In genomic region chr4:37757705-37758104, GRCh38 we compare ENCODE assay signal across 17 cellular contexts.
DNase-seq lines count a peak whose midpoint lies in the region; ATAC-seq and TF ChIP-seq lines count a peak whose summit lies in the region.
"Had no signal": no experiment of that assay in that cellular context is flagged by ENCODE, and none has a peak within 500 bp of the region (broad histone marks: within the 10 kb centered on the region; RNA-seq: fewer than 3 reads in every experiment).

No MANE protein-coding gene starts in this region.

- peak overlapping the region; percentile 74 for H2BK5ac ChIP-seq in trophoblast cell (ENCODE audit: low read depth, low read length, poor library complexity)

- no peak for DNase-seq in CD4-positive, alpha-beta T cell
- DNase-seq in trophoblast cell (no peak), Karpas-422 (no peak)
- DNase-seq in activated effector memory CD4-positive, alpha-beta T cell treated with Interleukin-2 at 50 U/mL for 16 hours: no peak
- DNase-seq: activated naive CD4-positive, alpha-beta T cell treated with anti-CD3 and anti-CD28 coated beads, Interleukin-2, amount 10 ng/mL, durations not matched to agents 7 days and 5 days; BE2C; DMS79; hypothalamus; NCI-H1930; NCI-H510A treated with DMSO at 0.1 percent for 48 hours; OCI-M1 had no signal

- H4K20me1 ChIP-seq in Loucy (ENCODE audit: insufficient read depth, low read length, poor library complexity, severe bottlenecking) (no peaks in the 10 kb centered on the region), Karpas-422 (ENCODE audit: insufficient read depth, low read depth, low read length) (no peaks in the 10 kb centered on the region)

- TF ChIP-seq CTCF in CD4-positive, alpha-beta T cell (IDR thresholded peaks at IDR 0.05): no peak
- TF ChIP-seq CTCF in Loucy (conservative IDR thresholded peaks at IDR 0.05; ENCODE audit: low read length): no peak

- H3K4me2 ChIP-seq in Loucy (ENCODE audit: low read depth, low read length, poor library complexity, severe bottlenecking) (no peak overlapping the region), trophoblast cell (ENCODE audit: low read length) (no peak overlapping the region), Karpas-422 (ENCODE audit: low read depth, low read length, poor library complexity, severe bottlenecking) (no peak overlapping the region)

- H4K12ac ChIP-seq in trophoblast cell (ENCODE audit: low read depth, low read length): no peak overlapping the region

- H3K4me3 Mint-ChIP-seq in CD4-positive, alpha-beta T cell: no peak overlapping the region
- no peak overlapping the region for H3K4me3 Mint-ChIP-seq in dendritic cell treated with granulocyte-macrophage colony-stimulating factor and Interleukin-4, amounts not matched to agents 40 ng/mL and 50 ng/mL, for 4 days
- H3K4me3 Mint-ChIP-seq: activated naive CD4-positive, alpha-beta T cell treated with anti-CD3 and anti-CD28 coated beads, Interleukin-2, amount 10 ng/mL, durations not matched to agents 7 days and 5 days; brain; WTC11 had no signal

- H3K4me3 ChIP-seq in Loucy (ENCODE audit: low read length, poor library complexity, severe bottlenecking): no peak overlapping the region
- H3K4me3 ChIP-seq in trophoblast cell (ENCODE audit: low read depth, low read length): no peak overlapping the region
- H3K4me3 ChIP-seq in Karpas-422 (ENCODE audit: low read length): no peak overlapping the region

- no peaks in the 10 kb centered on the region for H3K79me2 ChIP-seq in Loucy (ENCODE audit: insufficient read depth, low read length)
- no peaks in the 10 kb centered on the region for H3K79me2 ChIP-seq in trophoblast cell (ENCODE audit: control insufficient read depth, insufficient read depth, low read length, poor library complexity)
- H3K79me2 ChIP-seq in Karpas-422 (ENCODE audit: low read length): no peaks in the 10 kb centered on the region

- no peak overlapping the region for H3K27ac ChIP-seq in CD4-positive, alpha-beta T cell (ENCODE audit: low read depth, low read length)
- H3K27ac ChIP-seq in trophoblast cell (ENCODE audit: low read depth, low read length) (peak overlapping the region; percentile 36), Karpas-422 (ENCODE audit: low read length) (no peak overlapping the region)

- POLR2A ChIA-PET in CD4-positive, alpha-beta T cell (lab: Charles Lee): interaction anchor here (1.5 kb wide), 1 partner anchor 9 kb away, joined by 5 read pairs; no protein-coding TSS in a partner anchor

- H3K18ac ChIP-seq in trophoblast cell (ENCODE audit: low read length): no peak overlapping the region

- no peak overlapping the region for H3K4ac ChIP-seq in trophoblast cell (ENCODE audit: low read depth, low read length)

- H3K9me3 Mint-ChIP-seq in CD4-positive, alpha-beta T cell: no peaks in the 10 kb centered on the region
- no peaks in the 10 kb centered on the region for H3K9me3 Mint-ChIP-seq in dendritic cell treated with granulocyte-macrophage colony-stimulating factor and Interleukin-4, amounts not matched to agents 40 ng/mL and 50 ng/mL, for 4 days
- H3K9me3 Mint-ChIP-seq: activated naive CD4-positive, alpha-beta T cell treated with anti-CD3 and anti-CD28 coated beads, Interleukin-2, amount 10 ng/mL, durations not matched to agents 7 days and 5 days; brain had no signal

- no peaks in the 10 kb centered on the region for H3K27me3 ChIP-seq in CD4-positive, alpha-beta T cell (ENCODE audit: control insufficient read depth, insufficient read depth, low read length)
- H3K27me3 ChIP-seq in Loucy (ENCODE audit: insufficient read depth, low read length, poor library complexity, severe bottlenecking): no peaks in the 10 kb centered on the region
- no peaks in the 10 kb centered on the region for H3K27me3 ChIP-seq in trophoblast cell (ENCODE audit: insufficient read depth, low read length)
- H3K27me3 ChIP-seq in Karpas-422 (ENCODE audit: low read length): no peaks in the 10 kb centered on the region

- H3K9me2 ChIP-seq in Loucy (replicated peaks; ENCODE audit: low read depth, low read length): no peaks in the 10 kb centered on the region
- H3K9me2 ChIP-seq in Karpas-422 (replicated peaks; ENCODE audit: insufficient read depth, low read length): no peaks in the 10 kb centered on the region

- H3K36me3 Mint-ChIP-seq in CD4-positive, alpha-beta T cell (ENCODE audit: low read depth): no peaks in the 10 kb centered on the region
- H3K36me3 Mint-ChIP-seq in dendritic cell treated with granulocyte-macrophage colony-stimulating factor and Interleukin-4, amounts not matched to agents 40 ng/mL and 50 ng/mL, for 4 days (ENCODE audit: low read depth): no peaks in the 10 kb centered on the region
- H3K36me3 Mint-ChIP-seq: activated naive CD4-positive, alpha-beta T cell treated with anti-CD3 and anti-CD28 coated beads, Interleukin-2, amount 10 ng/mL, durations not matched to agents 7 days and 5 days; brain; WTC11 had no signal

- H2AFZ ChIP-seq in Loucy (ENCODE audit: low read length) (peak overlapping the region; percentile 57; the same call in 1 of the 2 replicates), trophoblast cell (ENCODE audit: insufficient read depth, low read length, poor library complexity) (no peak overlapping the region), Karpas-422 (ENCODE audit: low read length) (no peak overlapping the region)

- no peak overlapping the region for H4K91ac ChIP-seq in trophoblast cell (ENCODE audit: low read depth, low read length)

- peak overlapping the region; percentile 54 for H3K27ac Mint-ChIP-seq in CD4-positive, alpha-beta T cell
- H3K27ac Mint-ChIP-seq in dendritic cell treated with granulocyte-macrophage colony-stimulating factor and Interleukin-4, amounts not matched to agents 40 ng/mL and 50 ng/mL, for 4 days: peak overlapping the region; percentile 97
- H3K27ac Mint-ChIP-seq: activated naive CD4-positive, alpha-beta T cell treated with anti-CD3 and anti-CD28 coated beads, Interleukin-2, amount 10 ng/mL, durations not matched to agents 7 days and 5 days; brain; WTC11 had no signal

- no CpG with 5 or more reads among the region's 4 CpGs for WGBS in trophoblast cell (ENCODE audit: extremely low coverage, insufficient coverage, insufficient read length)

- CTCF ChIA-PET in CD4-positive, alpha-beta T cell (lab: Charles Lee): no interaction called here

- H3K23ac ChIP-seq in trophoblast cell (ENCODE audit: low read length): no peak overlapping the region

- no peak overlapping the region for H4K8ac ChIP-seq in trophoblast cell (ENCODE audit: low read depth, low read length)

- H3K36me3 ChIP-seq in Loucy (ENCODE audit: insufficient read depth, low read length): no peaks in the 10 kb centered on the region
- H3K36me3 ChIP-seq in trophoblast cell (ENCODE audit: control insufficient read depth in 1 of 2, insufficient read depth in 2 of 2, low read length in 2 of 2): no peaks in the 10 kb centered on the region
- no peaks in the 10 kb centered on the region for H3K36me3 ChIP-seq in Karpas-422 (ENCODE audit: insufficient read depth, low read length)
- H3K36me3 ChIP-seq: BE2C had no signal

- no peaks in the 10 kb centered on the region for H3K27me3 Mint-ChIP-seq in CD4-positive, alpha-beta T cell
- no peaks in the 10 kb centered on the region for H3K27me3 Mint-ChIP-seq in dendritic cell treated with granulocyte-macrophage colony-stimulating factor and Interleukin-4, amounts not matched to agents 40 ng/mL and 50 ng/mL, for 4 days
- H3K27me3 Mint-ChIP-seq: activated naive CD4-positive, alpha-beta T cell treated with anti-CD3 and anti-CD28 coated beads, Interleukin-2, amount 10 ng/mL, durations not matched to agents 7 days and 5 days; brain had no signal

- peak overlapping the region; percentile 56 for H2BK12ac ChIP-seq in trophoblast cell (ENCODE audit: low read length)

- no peak overlapping the region for H3K14ac ChIP-seq in trophoblast cell (ENCODE audit: low read length)

- H3K4me1 ChIP-seq in Loucy (ENCODE audit: insufficient read depth, low read length, poor library complexity, severe bottlenecking) (peaks cover 25% of the 10 kb centered on the region), trophoblast cell (ENCODE audit: control insufficient read depth in 1 of 2, insufficient read depth in 2 of 2, low read length in 2 of 2) (peaks cover 9 to 12% of the 10 kb centered on the region in 2 experiments), Karpas-422 (ENCODE audit: low read length) (no peaks in the 10 kb centered on the region)
- H3K4me1 ChIP-seq: BE2C had no signal

- peaks cover 4% of the 10 kb centered on the region for H3K79me1 ChIP-seq in trophoblast cell (ENCODE audit: low read length)

- H3K9ac ChIP-seq in Loucy (ENCODE audit: low read depth, low read length, poor library complexity, severe bottlenecking): no peak overlapping the region
- H3K9ac ChIP-seq in trophoblast cell (ENCODE audit: low read length): no peak overlapping the region
- H3K9ac ChIP-seq in Karpas-422 (ENCODE audit: low read length): no peak overlapping the region

- no peaks in the 10 kb centered on the region for H3K9me3 ChIP-seq in CD4-positive, alpha-beta T cell (ENCODE audit: control insufficient read depth, low read length)
- H3K9me3 ChIP-seq in Loucy (ENCODE audit: insufficient read depth, low read depth, low read length): no peaks in the 10 kb centered on the region
- no peaks in the 10 kb centered on the region for H3K9me3 ChIP-seq in trophoblast cell (ENCODE audit: insufficient read depth, low read depth, low read length)
- no peaks in the 10 kb centered on the region for H3K9me3 ChIP-seq in Karpas-422 (ENCODE audit: low read length)
- H3K9me3 ChIP-seq: BE2C had no signal

- H2BK120ac ChIP-seq in trophoblast cell (ENCODE audit: insufficient read depth, low read length, poor library complexity): peak overlapping the region; percentile 66

- ATAC-seq in CD4-positive, alpha-beta T cell (ENCODE audit: poor library complexity): peak; percentile 26
- no peak for ATAC-seq in GM18907 (IDR thresholded peaks at IDR 0.05; ENCODE audit: unreplicated experiment)
- ATAC-seq in HG03342 (IDR thresholded peaks at IDR 0.05; ENCODE audit: unreplicated experiment): no peak
- ATAC-seq: WTC11 had no signal

- intact Hi-C loops in CD4-positive, alpha-beta T cell (cut with DNase I, micrococcal nuclease): no loop called here
- intact Hi-C loops in dendritic cell treated with granulocyte-macrophage colony-stimulating factor and Interleukin-4, amounts not matched to agents 40 ng/mL and 50 ng/mL, for 4 days (cut with micrococcal nuclease): no loop called here

- no peak overlapping the region for H2AK5ac ChIP-seq in trophoblast cell (ENCODE audit: low read length)

- H3K4me1 Mint-ChIP-seq in CD4-positive, alpha-beta T cell (ENCODE audit: low read depth): peaks cover 27% of the 10 kb centered on the region
- peaks cover 52% of the 10 kb centered on the region for H3K4me1 Mint-ChIP-seq in dendritic cell treated with granulocyte-macrophage colony-stimulating factor and Interleukin-4, amounts not matched to agents 40 ng/mL and 50 ng/mL, for 4 days (ENCODE audit: low read depth)
- H3K4me1 Mint-ChIP-seq: brain had no signal

- H3F3A ChIP-seq in Loucy (ENCODE audit: low read depth): no peaks in the 10 kb centered on the region
